13 cellular contexts compared by ENCODE assay signal in the genomic region with DNA sequence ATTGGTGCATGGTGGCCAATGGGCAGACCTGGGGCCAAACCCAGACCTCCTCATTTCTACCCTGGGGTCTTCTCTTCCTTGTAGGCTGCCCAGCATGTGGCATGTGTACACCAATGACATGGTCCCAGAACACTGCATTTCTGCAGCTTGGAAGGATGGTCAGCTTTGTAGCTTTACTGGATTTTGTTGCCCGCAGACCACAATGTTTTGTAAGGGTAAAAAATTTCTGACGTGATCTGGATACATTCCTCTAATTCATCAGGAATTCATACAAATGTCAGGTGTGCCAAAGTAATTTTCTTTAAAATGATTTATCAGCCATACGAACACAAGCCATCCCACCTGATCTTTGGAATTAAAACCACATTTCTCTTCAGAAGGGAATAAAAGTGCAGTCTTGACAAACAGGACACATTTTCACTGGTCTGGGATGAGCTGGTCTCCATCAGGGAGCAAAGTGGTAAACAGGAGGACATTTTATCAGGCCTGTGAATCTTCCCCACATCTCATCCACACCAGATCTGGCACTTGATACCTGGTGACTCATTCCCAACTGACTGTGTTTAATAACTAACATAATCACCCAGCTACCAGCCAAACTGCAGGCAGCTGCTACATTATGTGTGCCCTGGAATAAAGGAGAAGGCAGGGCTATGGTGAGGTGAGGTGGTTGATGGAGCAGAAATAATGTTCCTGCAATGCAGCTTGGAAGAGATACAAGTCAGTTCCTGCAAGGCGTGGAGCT.
DNase-seq lines count a peak whose midpoint lies in the region; ATAC-seq and TF ChIP-seq lines count a peak whose summit lies in the region.
"Had no signal": no experiment of that assay in that cellular context is flagged by ENCODE, and none has a peak within 500 bp of the region (broad histone marks: within the 10 kb centered on the region; RNA-seq: fewer than 3 reads in every experiment).

No MANE protein-coding gene starts in this region.

- H3K27ac ChIP-seq in PC-3 (ENCODE audit: low read length) = no peak overlapping the region
- no peak overlapping the region for H3K27ac ChIP-seq in naive thymus-derived CD4-positive, alpha-beta T cell (ENCODE audit: low read depth, low read length)
- H3K27ac ChIP-seq: BLaER1 treated with 17β-estradiol and CSF1 and Interleukin-3, amounts not matched to agents 10 nM and 100 nM; epithelial cell of prostate had no signal

- no peak overlapping the region for H3K27ac Mint-ChIP-seq in HFFc6
- no peak overlapping the region for H3K27ac Mint-ChIP-seq in naive thymus-derived CD4-positive, alpha-beta T cell
- no peak overlapping the region for H3K27ac Mint-ChIP-seq in activated naive CD4-positive, alpha-beta T cell treated with anti-CD3 and anti-CD28 coated beads for 36 hours
- H3K27ac Mint-ChIP-seq: activated CD4-positive, alpha-beta memory T cell treated with anti-CD3 and anti-CD28 coated beads for 36 hours had no signal

- H2AFZ ChIP-seq in PC-3 (ENCODE audit: low read length) = no peak overlapping the region

- intact Hi-C loops in PC-3 (cut with micrococcal nuclease) = no loop called here
- intact Hi-C loops in naive thymus-derived CD4-positive, alpha-beta T cell (cut with micrococcal nuclease) = no loop called here
- intact Hi-C loops in activated naive CD4-positive, alpha-beta T cell treated with anti-CD3 and anti-CD28 coated beads for 36 hours (cut with micrococcal nuclease) = no loop called here

- POLR2A ChIA-PET in PC-3 (lab: Charles Lee; ENCODE audit: unreplicated experiment) = no interaction called here
- POLR2A ChIA-PET in naive thymus-derived CD4-positive, alpha-beta T cell (lab: Charles Lee) = no interaction called here

- no peak overlapping the region for H3K9ac ChIP-seq in PC-3 (ENCODE audit: low read length)
- H3K9ac ChIP-seq: BLaER1 treated with 17β-estradiol and CSF1 and Interleukin-3, amounts not matched to agents 10 nM and 100 nM had no signal

- H3K4me3 ChIP-seq in PC-3 (ENCODE audit: low read length) (no peak overlapping the region), fibroblast of the aortic adventitia (ENCODE audit: low read depth, low read length) (no peak overlapping the region)
- no peak overlapping the region for H3K4me3 ChIP-seq in naive thymus-derived CD4-positive, alpha-beta T cell (ENCODE audit: low read length)
- H3K4me3 ChIP-seq: BLaER1 treated with 17β-estradiol and CSF1 and Interleukin-3, amounts not matched to agents 10 nM and 100 nM had no signal

- H3K9me2 ChIP-seq in PC-3 (replicated peaks; ENCODE audit: low read length) = no peaks in the 10 kb centered on the region

- DNase-seq in AG08395 (ENCODE audit: low spot score) = peak; percentile 71
- peak; percentile 52 for DNase-seq in HFFc6
- peak; percentile 65 for DNase-seq in PC-3
- peak; percentile 43 for DNase-seq in fibroblast of the aortic adventitia (ENCODE audit: low read depth)
- DNase-seq in naive thymus-derived CD4-positive, alpha-beta T cell = no peak
- DNase-seq in T-helper 9 cell = no peak
- no peak for DNase-seq in activated naive CD4-positive, alpha-beta T cell treated with anti-CD3 and anti-CD28 coated beads for 36 hours
- DNase-seq: activated CD4-positive, alpha-beta memory T cell treated with anti-CD3 and anti-CD28 coated beads for 36 hours; MM.1S; SIG-M5 had no signal

- no TSS peak for BruUV-seq in PC-3 (replicated peaks; lab: Mats Ljungman, UMichigan)

- peaks cover 8% of the 10 kb centered on the region; the same call in 1 of the 2 replicates for H3K36me3 Mint-ChIP-seq in HFFc6 (ENCODE audit: low read depth)
- H3K36me3 Mint-ChIP-seq in naive thymus-derived CD4-positive, alpha-beta T cell = no peaks in the 10 kb centered on the region
- H3K36me3 Mint-ChIP-seq in activated naive CD4-positive, alpha-beta T cell treated with anti-CD3 and anti-CD28 coated beads for 36 hours (ENCODE audit: low read depth) = no peaks in the 10 kb centered on the region
- H3K36me3 Mint-ChIP-seq: activated CD4-positive, alpha-beta memory T cell treated with anti-CD3 and anti-CD28 coated beads for 36 hours had no signal

- no peak overlapping the region for H3K4me2 ChIP-seq in PC-3 (ENCODE audit: low read length)
- H3K4me2 ChIP-seq: BLaER1 treated with 17β-estradiol and CSF1 and Interleukin-3, amounts not matched to agents 10 nM and 100 nM had no signal

- no peaks in the 10 kb centered on the region for H3K36me3 ChIP-seq in PC-3 (ENCODE audit: low read depth, low read length)
- no peaks in the 10 kb centered on the region for H3K36me3 ChIP-seq in naive thymus-derived CD4-positive, alpha-beta T cell (ENCODE audit: control insufficient read depth in 2 of 3, insufficient read depth in 3 of 3, low read length in 3 of 3)
- H3K36me3 ChIP-seq: BLaER1 treated with 17β-estradiol and CSF1 and Interleukin-3, amounts not matched to agents 10 nM and 100 nM had no signal

- H4K20me1 ChIP-seq in PC-3 (ENCODE audit: low read length) = no peaks in the 10 kb centered on the region
- H4K20me1 ChIP-seq: BLaER1 treated with 17β-estradiol and CSF1 and Interleukin-3, amounts not matched to agents 10 nM and 100 nM had no signal

- no peaks in the 10 kb centered on the region for H3F3A ChIP-seq in PC-3 (ENCODE audit: low read length, unreplicated experiment)

- no peaks in the 10 kb centered on the region for H3K9me3 ChIP-seq in PC-3 (ENCODE audit: low read length)
- no peaks in the 10 kb centered on the region for H3K9me3 ChIP-seq in naive thymus-derived CD4-positive, alpha-beta T cell (ENCODE audit: control insufficient read depth in 2 of 3, low read length in 3 of 3)
- H3K9me3 ChIP-seq: BLaER1 treated with 17β-estradiol and CSF1 and Interleukin-3, amounts not matched to agents 10 nM and 100 nM had no signal

- peaks cover 3% of the 10 kb centered on the region; the same call in 1 of the 2 replicates for H3K27me3 Mint-ChIP-seq in HFFc6 (ENCODE audit: insufficient read depth)
- peaks cover 0 to 27% (median 18%) of the 10 kb centered on the region in 5 donors for H3K27me3 Mint-ChIP-seq in naive thymus-derived CD4-positive, alpha-beta T cell
- peaks cover 3% of the 10 kb centered on the region for H3K27me3 Mint-ChIP-seq in activated naive CD4-positive, alpha-beta T cell treated with anti-CD3 and anti-CD28 coated beads for 36 hours (ENCODE audit: low read depth)
- H3K27me3 Mint-ChIP-seq: activated CD4-positive, alpha-beta memory T cell treated with anti-CD3 and anti-CD28 coated beads for 36 hours had no signal

- TF ChIP-seq CTCF in HFFc6 (IDR thresholded peaks at IDR 0.05) = no peak
- no peak for TF ChIP-seq CTCF in PC-3 (conservative IDR thresholded peaks at IDR 0.05; ENCODE audit: low read depth, low read length)
- TF ChIP-seq CTCF in fibroblast of the aortic adventitia (IDR thresholded peaks at IDR 0.05; ENCODE audit: insufficient read depth, low read length) = no peak

- H3K4me1 Mint-ChIP-seq in HFFc6 (ENCODE audit: low read depth) = peaks cover 20% of the 10 kb centered on the region
- no peaks in the 10 kb centered on the region for H3K4me1 Mint-ChIP-seq in naive thymus-derived CD4-positive, alpha-beta T cell
- no peaks in the 10 kb centered on the region for H3K4me1 Mint-ChIP-seq in activated naive CD4-positive, alpha-beta T cell treated with anti-CD3 and anti-CD28 coated beads for 36 hours (ENCODE audit: low read depth)

- H3K27me3 ChIP-seq in PC-3 (ENCODE audit: low read length) = no peaks in the 10 kb centered on the region
- H3K27me3 ChIP-seq in naive thymus-derived CD4-positive, alpha-beta T cell (ENCODE audit: control insufficient read depth in 2 of 2, insufficient read depth in 2 of 2, low read length in 2 of 2) = no peaks in the 10 kb centered on the region
- H3K27me3 ChIP-seq: BLaER1 treated with 17β-estradiol and CSF1 and Interleukin-3, amounts not matched to agents 10 nM and 100 nM had no signal

- peaks cover 14% of the 10 kb centered on the region for H3K4me1 ChIP-seq in PC-3 (ENCODE audit: insufficient read depth, low read length)
- H3K4me1 ChIP-seq in naive thymus-derived CD4-positive, alpha-beta T cell (ENCODE audit: control insufficient read depth in 2 of 2, insufficient read depth in 2 of 2, low read length in 2 of 2) = no peaks in the 10 kb centered on the region
- H3K4me1 ChIP-seq: BLaER1 treated with 17β-estradiol and CSF1 and Interleukin-3, amounts not matched to agents 10 nM and 100 nM had no signal

- H3K9me3 Mint-ChIP-seq in HFFc6 = no peaks in the 10 kb centered on the region
- peaks cover 0 to 11% (median 4%) of the 10 kb centered on the region in 11 donors for H3K9me3 Mint-ChIP-seq in naive thymus-derived CD4-positive, alpha-beta T cell
- H3K9me3 Mint-ChIP-seq in activated naive CD4-positive, alpha-beta T cell treated with anti-CD3 and anti-CD28 coated beads for 36 hours = no peaks in the 10 kb centered on the region
- H3K9me3 Mint-ChIP-seq: activated CD4-positive, alpha-beta memory T cell treated with anti-CD3 and anti-CD28 coated beads for 36 hours had no signal

- peak; percentile 88 for ATAC-seq in PC-3
- ATAC-seq in naive thymus-derived CD4-positive, alpha-beta T cell = no peak
- no peak for ATAC-seq in HG02571 (IDR thresholded peaks at IDR 0.05; ENCODE audit: unreplicated experiment)

- H3K4me3 Mint-ChIP-seq in HFFc6 = no peak overlapping the region
- no peak overlapping the region for H3K4me3 Mint-ChIP-seq in naive thymus-derived CD4-positive, alpha-beta T cell
- H3K4me3 Mint-ChIP-seq in activated naive CD4-positive, alpha-beta T cell treated with anti-CD3 and anti-CD28 coated beads for 36 hours = no peak overlapping the region
- H3K4me3 Mint-ChIP-seq: activated CD4-positive, alpha-beta memory T cell treated with anti-CD3 and anti-CD28 coated beads for 36 hours had no signal

- CTCF ChIA-PET in PC-3 (lab: Charles Lee) = no interaction called here
- CTCF ChIA-PET in naive thymus-derived CD4-positive, alpha-beta T cell (lab: Charles Lee) = no interaction called here
- CTCF ChIA-PET in activated naive CD4-positive, alpha-beta T cell treated with anti-CD3 and anti-CD28 coated beads for 36 hours (lab: Charles Lee) = no interaction called here

- no peaks in the 10 kb centered on the region for H3K79me2 ChIP-seq in PC-3 (ENCODE audit: low read length)

Comparison
In these comparisons a context has a peak if more than half of its experiments do, and no peak if none do; other contexts are left out.
1. DNase-seq: peak in AG08395 (single experiment), HFFc6 (single experiment), PC-3 (single experiment) and fibroblast of the aortic adventitia (single experiment); none in naive thymus-derived CD4-positive, alpha-beta T cell (0 of 9), T-helper 9 cell (single experiment) and activated naive CD4-positive, alpha-beta T cell treated with anti-CD3 and anti-CD28 coated beads for 36 hours (single experiment).